ENCODE assay signal across 14 cellular contexts in genomic region chr1:15628003-15628402, GRCh38. TPM values are rescaled to one million over a fixed set of nuclear protein-coding genes. Genes with fewer than 3 reads are reported as not detected.
DNase-seq lines count a peak whose midpoint lies in the region; ATAC-seq and TF ChIP-seq lines count a peak whose summit lies in the region.
"Had no signal": no experiment of that assay in that cellular context is flagged by ENCODE, and none has a peak within 500 bp of the region (broad histone marks: within the 10 kb centered on the region; RNA-seq: fewer than 3 reads in every experiment).

No MANE protein-coding gene starts in this region.

- no peak overlapping the region for H3K4ac ChIP-seq in IMR-90 (ENCODE audit: low read depth, low read length)

- no peak overlapping the region for H2AFZ ChIP-seq in GM23248
- H2AFZ ChIP-seq in IMR-90 (replicated peaks; ENCODE audit: low read length, poor library complexity) = no peak overlapping the region

- no peak overlapping the region for H2BK120ac ChIP-seq in IMR-90 (ENCODE audit: low read depth, low read length)

- TF ChIP-seq RAD21 in IMR-90 (IDR thresholded peaks at IDR 0.05; ENCODE audit: low read length) = no peak

- DNase-seq in GM23248 (no peak), IMR-90 (no peak), NCI-H524 treated with DMSO at 0.1 percent for 48 hours (lab: John Stamatoyannopoulos, UW) (no peak)
- DNase-seq in stimulated activated naive CD4-positive, alpha-beta T cell (lab: John Stamatoyannopoulos, UW) = no peak
- no peak for DNase-seq in activated CD4-positive, alpha-beta T cell treated with anti-CD3 and anti-CD28 coated beads, Interleukin-2, amount 50 U/mL, for 4 hours
- no peak for DNase-seq in activated CD4-positive, CD25-positive, alpha-beta regulatory T cell (lab: John Stamatoyannopoulos, UW)
- DNase-seq: DMS 273 treated with DMSO at 0.1 percent for 48 hours; kidney; NCI-H345; stimulated activated CD4-positive, alpha-beta T cell treated with anti-CD3 and anti-CD28 coated beads, Interleukin-4, amount 100 ng/mL, for 1 hour; trophoblast cell had no signal

- peaks cover 95% of the 10 kb centered on the region for H3K79me2 ChIP-seq in GM23248 (ENCODE audit: insufficient read depth)

- H2AK9ac ChIP-seq in IMR-90 (replicated peaks; ENCODE audit: low read depth, low read length, poor library complexity) = no peak overlapping the region

- peaks cover 13% of the 10 kb centered on the region; the same call in 1 of the 2 replicates for H3F3A ChIP-seq in GM23248 (ENCODE audit: insufficient read depth)

- WGBS in GM23248 (ENCODE audit: low coverage in 1 of 2, low lambda C conversion rate in 2 of 2, missing lambda C conversion rate in 2 of 2), 2 experiments = 36 to 41% methylated on average over 1 of the region's 1 CpG
- no CpG with 5 or more reads among the region's 1 CpG for WGBS in IMR-90 (ENCODE audit: extremely low coverage in 2 of 2, insufficient read length in 1 of 2), 2 experiments

- peaks cover 11% of the 10 kb centered on the region for H3K4me1 ChIP-seq in GM23248 (ENCODE audit: insufficient read depth)
- H3K4me1 ChIP-seq in IMR-90 (ENCODE audit: control insufficient read depth, insufficient read depth, low read length) = peaks cover 3% of the 10 kb centered on the region

- no peak overlapping the region for H2BK5ac ChIP-seq in IMR-90 (ENCODE audit: low read depth, low read length, poor library complexity, severe bottlenecking)

- no peaks in the 10 kb centered on the region for H3K9me3 ChIP-seq in GM23248 (ENCODE audit: low read depth)
- H3K9me3 ChIP-seq in IMR-90 (ENCODE audit: control insufficient read depth, insufficient read depth, low read length) = no peaks in the 10 kb centered on the region

- no peak overlapping the region for H4K8ac ChIP-seq in IMR-90 (ENCODE audit: low read depth in 2 of 2, low read length in 2 of 2)

- H3K4me3 ChIP-seq in GM23248 = no peak overlapping the region
- no peak overlapping the region for H3K4me3 ChIP-seq in IMR-90 (ENCODE audit: insufficient read depth, low read depth, low read length)

- H3K4me2 ChIP-seq in GM23248 (ENCODE audit: unreplicated experiment) = peak overlapping the region; percentile 12
- peak overlapping the region; percentile 8; the same call in 1 of the 2 replicates for H3K4me2 ChIP-seq in IMR-90 (ENCODE audit: low read depth, low read length)

- H4K20me1 ChIP-seq in GM23248 (ENCODE audit: insufficient read depth) = no peaks in the 10 kb centered on the region
- H4K20me1 ChIP-seq in IMR-90 (ENCODE audit: insufficient read depth, low read length) = peaks cover 20% of the 10 kb centered on the region; the same call in 1 of the 2 replicates

- H3K79me1 ChIP-seq in IMR-90 (ENCODE audit: low read depth in 1 of 2, low read length in 2 of 2) = peaks cover 16 to 56% of the 10 kb centered on the region in 2 experiments

- POLR2A ChIA-PET in IMR-90 (lab: Charles Lee; ENCODE audit: unreplicated experiment) = no interaction called here

- H3K56ac ChIP-seq in IMR-90 (ENCODE audit: extremely low read depth, insufficient read depth, low read length) = no peak overlapping the region

- no peak overlapping the region for H3K23ac ChIP-seq in IMR-90 (ENCODE audit: low read depth, low read length)

- no TSS peak for BruUV-seq in IMR-90 (replicated peaks; lab: Mats Ljungman, UMichigan)

- no peak overlapping the region for H4K91ac ChIP-seq in IMR-90 (ENCODE audit: insufficient read depth, low read depth, low read length)

- H2AK5ac ChIP-seq in IMR-90 (ENCODE audit: low read depth, low read length) = no peak overlapping the region

- no peaks in the 10 kb centered on the region for H3K27me3 ChIP-seq in GM23248 (replicated peaks; ENCODE audit: insufficient read depth)
- no peaks in the 10 kb centered on the region for H3K27me3 ChIP-seq in IMR-90 (ENCODE audit: control insufficient read depth, insufficient read depth, low read length)
- no peaks in the 10 kb centered on the region for H3K27me3 ChIP-seq in layer of hippocampus (ENCODE audit: control insufficient read depth, insufficient read depth, low read length)

- ATAC-seq in GM18907 (IDR thresholded peaks at IDR 0.05; ENCODE audit: unreplicated experiment) (peak; percentile 45), IMR-90 (ENCODE audit: low read depth) (no peak)

- no peak overlapping the region for H2BK15ac ChIP-seq in IMR-90 (ENCODE audit: low read depth, low read length)

- intact Hi-C loops in IMR-90 (cut with micrococcal nuclease) = loop anchor here (5.0 kb wide), 1 partner anchor 34 kb away; no protein-coding TSS in a partner anchor

- no peak for TF ChIP-seq POLR2A in IMR-90 (IDR thresholded peaks at IDR 0.05; ENCODE audit: low read depth, low read length)

- no peak overlapping the region for H3K18ac ChIP-seq in IMR-90 (ENCODE audit: low read depth, low read length)

- no peak overlapping the region for H4K5ac ChIP-seq in IMR-90 (ENCODE audit: low read depth, low read length)

- H3K27ac ChIP-seq in GM23248 (peak overlapping the region; percentile 42; the same call in 1 of the 2 replicates), IMR-90 (ENCODE audit: insufficient read depth, low read length) (no peak overlapping the region), layer of hippocampus (ENCODE audit: low read depth, low read length) (peak overlapping the region; percentile 12)

- H3K9me2 ChIP-seq in GM23248 (ENCODE audit: insufficient read depth) = no peaks in the 10 kb centered on the region

- no peak overlapping the region for H2BK20ac ChIP-seq in IMR-90 (ENCODE audit: low read depth, low read length)

- H3K9me1 ChIP-seq in IMR-90 (ENCODE audit: insufficient read depth, low read length) = peaks cover 9% of the 10 kb centered on the region; the same call in 1 of the 2 replicates

- CTCF ChIA-PET in IMR-90 (lab: Yijun Ruan, JAX) = no interaction called here

- dilution Hi-C loops in IMR-90 (cut with HindIII; ENCODE audit: low sequenced_read_pairs, unreplicated experiment) = no loop called here

- H3K14ac ChIP-seq in IMR-90 (replicated peaks; ENCODE audit: low read depth, low read length) = no peak overlapping the region

- in situ Hi-C loops in GM23248 (cut with MboI) (no loop called here), IMR-90 (cut with MboI; ENCODE audit: low sequenced_read_pairs) (no loop called here)

- H3K9ac ChIP-seq in GM23248 (no peak overlapping the region), IMR-90 (ENCODE audit: low read depth, low read length) (no peak overlapping the region)

- H3K36me3 ChIP-seq in GM23248 (ENCODE audit: low read depth) (peaks cover 28% of the 10 kb centered on the region), IMR-90 (ENCODE audit: control insufficient read depth, insufficient read depth, low read length) (peaks cover 15% of the 10 kb centered on the region)

- TF ChIP-seq CTCF in IMR-90 (conservative IDR thresholded peaks at IDR 0.05; ENCODE audit: low read depth, low read length) = no peak

TF ChIP-seq in IMR-90, 13 proteins besides CTCF, POLR2A, EP300 and RAD21:
- TF ChIP-seq MAFK (IDR thresholded peaks at IDR 0.05; ENCODE audit: low read depth, low read length) (no peak), ELK1 (IDR thresholded peaks at IDR 0.05; ENCODE audit: borderline replicate concordance, low read depth, low read length) (no peak), MXI1 (IDR thresholded peaks at IDR 0.05; ENCODE audit: borderline replicate concordance, low read depth, low read length) (no peak), USF2 (IDR thresholded peaks at IDR 0.05; ENCODE audit: low read depth, low read length) (no peak), SMC3 (IDR thresholded peaks at IDR 0.05; ENCODE audit: low read depth, low read length) (no peak), CHD1 (IDR thresholded peaks at IDR 0.05; ENCODE audit: low read depth, low read length) (no peak), RCOR1 (IDR thresholded peaks at IDR 0.05; ENCODE audit: insufficient replicate concordance, low read length) (no peak)

RNA-seq across cellular contexts. Expression of gene DDI2, which starts 10.7 kb away (rescaled TPM):
- total RNA-seq in GM23248 (2014; rRNA removed; shearing (Covaris generic)) = 7.9 and 19.6 TPM in 2 replicates
- polyA plus RNA-seq in GM23248 (2016; fragmentation: Nextera tagmentation; extraction: Ambion mirVana) (4.3 and 5.0 TPM in 2 replicates), IMR-90 (2012; rRNA removed) (3.8 and 6.0 TPM in 2 replicates)
- 8.6 and 13.4 TPM in 2 replicates for total RNA-seq in IMR-90 (2012; rRNA removed)
- polyA plus RNA-seq in IMR-90 (2012; cell fraction: cytosol; rRNA removed) = 3.1 and 5.7 TPM in 2 replicates
- polyA plus RNA-seq in IMR-90 (2012; cell fraction: nucleus; rRNA removed; ENCODE audit: low replicate concordance) = 4.3 and 7.0 TPM in 2 replicates

RNA-seq across cellular contexts. Expression of gene AGMAT, which starts 43.2 kb away (rescaled TPM):
- 2.2 and 3.9 TPM in 2 replicates for total RNA-seq in GM23248 (2014; rRNA removed; shearing (Covaris generic))
- polyA plus RNA-seq in GM23248 (2016; fragmentation: Nextera tagmentation; extraction: Ambion mirVana) (0.75 and 0.85 TPM in 2 replicates), IMR-90 (2012; rRNA removed) (0.20 and 0.26 TPM in 2 replicates)
- 0.18 and 0.28 TPM in 2 replicates for total RNA-seq in IMR-90 (2012; rRNA removed)
- 0.18 and 0.20 TPM in 2 replicates for polyA plus RNA-seq in IMR-90 (2012; cell fraction: cytosol; rRNA removed)
- polyA plus RNA-seq in IMR-90 (2012; cell fraction: nucleus; rRNA removed; ENCODE audit: low replicate concordance) = 0.09 TPM in 2 replicates
- total RNA-seq: SK-MEL-5 had no signal

RNA-seq across cellular contexts. Expression of gene PLEKHM2, which starts 56.1 kb away (rescaled TPM):
- total RNA-seq in GM23248 (2014; rRNA removed; shearing (Covaris generic)) = 52.9 and 67.9 TPM in 2 replicates
- 14.8 and 14.9 TPM in 2 replicates for polyA plus RNA-seq in GM23248 (2016; fragmentation: Nextera tagmentation; extraction: Ambion mirVana)
- total RNA-seq in IMR-90 (2012; rRNA removed) = 23.1 and 24.7 TPM in 2 replicates
- polyA plus RNA-seq in IMR-90 (2012; rRNA removed) = 48.0 and 51.2 TPM in 2 replicates
- polyA plus RNA-seq in IMR-90 (2012; cell fraction: cytosol; rRNA removed) = 36.8 and 54.1 TPM in 2 replicates
- 90.9 and 180 TPM in 2 replicates for polyA plus RNA-seq in IMR-90 (2012; cell fraction: nucleus; rRNA removed; ENCODE audit: low replicate concordance)
